Comparison of ENCODE assay signal across 12 cellular contexts in genomic region chr18:62710417-62710816, GRCh38. TPM values are rescaled to one million over a fixed set of nuclear protein-coding genes. Genes with fewer than 3 reads are reported as not detected.
DNase-seq lines count a peak whose midpoint lies in the region; ATAC-seq and TF ChIP-seq lines count a peak whose summit lies in the region.
"Had no signal": no experiment of that assay in that cellular context is flagged by ENCODE, and none has a peak within 500 bp of the region (broad histone marks: within the 10 kb centered on the region; RNA-seq: fewer than 3 reads in every experiment).

No MANE protein-coding gene starts in this region.

- H3K4me1 Mint-ChIP-seq in endodermal cell: peaks cover 11% of the 10 kb centered on the region

- H3K27ac ChIP-seq in endodermal cell (ENCODE audit: low read depth, low read length): no peak overlapping the region

- H3K27ac Mint-ChIP-seq in endodermal cell: no peak overlapping the region
- H3K27ac Mint-ChIP-seq: CD4-positive, alpha-beta T cell; stimulated activated naive CD8-positive, alpha-beta T cell treated with anti-CD3 and anti-CD28 coated beads, Interleukin-15, Interleukin-2, amounts not matched to agents 100 ng/mL and 50 ng/mL, for 24 hours had no signal

- no peak for ATAC-seq in HG02763 (IDR thresholded peaks at IDR 0.05; ENCODE audit: unreplicated experiment)

- no peaks in the 10 kb centered on the region for H3K27me3 Mint-ChIP-seq in endodermal cell (ENCODE audit: insufficient read depth)

- H3K9me3 ChIP-seq in endodermal cell (ENCODE audit: control insufficient read depth, low read length): no peaks in the 10 kb centered on the region

- H3K36me3 ChIP-seq in endodermal cell (ENCODE audit: control insufficient read depth, insufficient read depth, low read length): no peaks in the 10 kb centered on the region

- H3K4me3 ChIP-seq in fibroblast of villous mesenchyme (ENCODE audit: low read depth, low read length) (no peak overlapping the region), endodermal cell (ENCODE audit: low read length) (no peak overlapping the region)

- H3K4me3 Mint-ChIP-seq in endodermal cell: no peak overlapping the region
- H3K4me3 Mint-ChIP-seq: CD4-positive, alpha-beta T cell; stimulated activated naive CD8-positive, alpha-beta T cell treated with anti-CD3 and anti-CD28 coated beads, Interleukin-15, Interleukin-2, amounts not matched to agents 100 ng/mL and 50 ng/mL, for 24 hours had no signal

- H3K27me3 ChIP-seq in endodermal cell (ENCODE audit: control insufficient read depth, insufficient read depth, low read length, poor library complexity, severe bottlenecking): no peaks in the 10 kb centered on the region

- DNase-seq in DMS 273 (lab: John Stamatoyannopoulos, UW; ENCODE audit: unreplicated experiment) (peak; percentile 84), NCI-H1105 (lab: John Stamatoyannopoulos, UW) (peak; percentile 88), NCI-H69 (lab: John Stamatoyannopoulos, UW) (peak; percentile 100), fibroblast of villous mesenchyme (ENCODE audit: low read depth) (peak; percentile 23), NCI-H526 treated with DMSO at 0.1 percent for 48 hours (lab: John Stamatoyannopoulos, UW) (no peak), endodermal cell (no peak)
- no peak for DNase-seq in stimulated activated CD4-positive, alpha-beta T cell treated with anti-CD3 and anti-CD28 coated beads, Interleukin-4, amount 100 ng/mL, for 4 hours
- DNase-seq: activated CD8-positive, alpha-beta memory T cell treated with anti-CD3 and anti-CD28 coated beads, Interleukin-2, amount 50 U/mL, for 4 hours; CD4-positive, alpha-beta T cell; stimulated activated CD4-positive, alpha-beta T cell treated with anti-CD3 and anti-CD28 coated beads, Interleukin-4, amount 100 ng/mL, for 24 hours had no signal

- no peaks in the 10 kb centered on the region for H3K36me3 Mint-ChIP-seq in endodermal cell (ENCODE audit: low read depth)

- H3K9ac ChIP-seq in endodermal cell (ENCODE audit: extremely low read depth, low read length, poor library complexity, severe bottlenecking): no peak overlapping the region

- TF ChIP-seq CTCF in fibroblast of villous mesenchyme (IDR thresholded peaks at IDR 0.05; ENCODE audit: insufficient read depth, low read depth, low read length): no peak
- TF ChIP-seq CTCF in endodermal cell (conservative IDR thresholded peaks at IDR 0.05): no peak

- no peaks in the 10 kb centered on the region for H3K9me3 Mint-ChIP-seq in endodermal cell
- H3K9me3 Mint-ChIP-seq: CD4-positive, alpha-beta T cell; stimulated activated naive CD8-positive, alpha-beta T cell treated with anti-CD3 and anti-CD28 coated beads, Interleukin-15, Interleukin-2, amounts not matched to agents 100 ng/mL and 50 ng/mL, for 24 hours had no signal

- peaks cover 4% of the 10 kb centered on the region for H3K4me1 ChIP-seq in endodermal cell (ENCODE audit: control insufficient read depth, insufficient read depth, low read length)

RNA-seq across cellular contexts. Expression of gene PHLPP1, which starts 4.9 kb away (rescaled TPM):
- total RNA-seq in fibroblast of villous mesenchyme: 4.7 and 6.8 TPM in 2 replicates
- 10 to 100 TPM; 19.8 to 28.1 TPM for total RNA-seq in endodermal cell
- polyA plus RNA-seq in endodermal cell (2013, experiment 1 of 2): 18.1 TPM
- 16.0 TPM for polyA plus RNA-seq in endodermal cell (2013, experiment 2 of 2)

Comparison
In these comparisons a context has a peak if more than half of its experiments do, and no peak if none do; other contexts are left out.
1. DNase-seq: peak in DMS 273 (single experiment), NCI-H1105 (single experiment), NCI-H69 (single experiment) and fibroblast of villous mesenchyme (single experiment); none in NCI-H526 treated with DMSO at 0.1 percent for 48 hours (single experiment), stimulated activated CD4-positive, alpha-beta T cell treated with anti-CD3 and anti-CD28 coated beads, Interleukin-4, amount 100 ng/mL, for 4 hours (0 of 2) and endodermal cell (single experiment).